9 cellular contexts compared by ENCODE assay signal in the genomic region with DNA sequence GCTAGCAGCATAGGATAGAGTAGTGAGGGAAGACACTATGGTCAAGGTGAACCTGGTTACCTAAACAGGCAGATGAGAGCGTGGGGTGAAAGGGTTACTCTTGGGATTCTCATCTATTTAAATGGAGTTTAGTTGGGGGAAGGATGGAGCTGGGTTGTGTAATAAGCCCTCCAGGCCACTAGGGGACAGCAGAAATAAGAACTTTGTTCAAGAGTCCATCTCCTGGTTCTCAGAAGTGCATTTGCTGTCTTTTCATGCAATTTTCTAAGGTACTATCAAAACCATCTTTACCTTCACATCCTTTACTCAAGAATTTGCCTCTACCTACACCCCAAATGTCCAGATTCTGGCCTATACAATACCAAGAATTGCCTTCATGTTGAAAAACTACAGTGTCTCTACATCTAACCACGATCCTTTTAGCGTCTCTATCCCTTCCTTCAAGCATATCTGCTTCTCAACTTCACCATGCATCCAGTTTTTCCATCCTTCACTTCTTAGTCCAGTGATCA. TPM values are rescaled to one million over a fixed set of nuclear protein-coding genes. Genes with fewer than 3 reads are reported as not detected.
DNase-seq lines count a peak whose midpoint lies in the region; ATAC-seq and TF ChIP-seq lines count a peak whose summit lies in the region.
"Had no signal": no experiment of that assay in that cellular context is flagged by ENCODE, and none has a peak within 500 bp of the region (broad histone marks: within the 10 kb centered on the region; RNA-seq: fewer than 3 reads in every experiment).

No MANE protein-coding gene starts in this region.

- WGBS in heart left ventricle, 4 donors = 89 to 95% (median 93%) methylated on average over 3 of the region's 3 CpGs

- ATAC-seq in heart left ventricle = no peak
- no peak for ATAC-seq in GM19328 (IDR thresholded peaks at IDR 0.05; ENCODE audit: unreplicated experiment)
- no peak for ATAC-seq in HG03354 (IDR thresholded peaks at IDR 0.05; ENCODE audit: poor library complexity, severe bottlenecking, unreplicated experiment)
- ATAC-seq in HG03378 (IDR thresholded peaks at IDR 0.05; ENCODE audit: unreplicated experiment) = no peak

- DNase-seq in heart left ventricle = no peak
- no peak for DNase-seq in right atrium auricular region (ENCODE audit: low spot score)
- DNase-seq in OCI-M1 (lab: John Stamatoyannopoulos, UW) = peak; percentile 81
- peak; percentile 6 for DNase-seq in dermis blood vessel endothelial cell

- peaks cover 0 to 17% (median 0%) of the 10 kb centered on the region in 12 donors for H3K4me1 ChIP-seq in heart left ventricle
- H3K4me1 ChIP-seq in right atrium auricular region = no peaks in the 10 kb centered on the region

- H3K36me3 Mint-ChIP-seq in stimulated activated naive CD8-positive, alpha-beta T cell treated with anti-CD3 and anti-CD28 coated beads, Interleukin-15, Interleukin-2, amounts not matched to agents 100 ng/mL and 50 ng/mL, for 24 hours (ENCODE audit: low read depth) = peaks cover 89% of the 10 kb centered on the region

- H3K27me3 Mint-ChIP-seq in stimulated activated naive CD8-positive, alpha-beta T cell treated with anti-CD3 and anti-CD28 coated beads, Interleukin-15, Interleukin-2, amounts not matched to agents 100 ng/mL and 50 ng/mL, for 24 hours = no peaks in the 10 kb centered on the region

- peak overlapping the region; percentile 5 for H3K4me3 Mint-ChIP-seq in stimulated activated naive CD8-positive, alpha-beta T cell treated with anti-CD3 and anti-CD28 coated beads, Interleukin-15, Interleukin-2, amounts not matched to agents 100 ng/mL and 50 ng/mL, for 24 hours

- intact Hi-C loops in heart left ventricle (cut with DNase I) = no loop called here

- H3K4me1 Mint-ChIP-seq in stimulated activated naive CD8-positive, alpha-beta T cell treated with anti-CD3 and anti-CD28 coated beads, Interleukin-15, Interleukin-2, amounts not matched to agents 100 ng/mL and 50 ng/mL, for 24 hours (ENCODE audit: low read depth) = peaks cover 59% of the 10 kb centered on the region

- H3K27ac ChIP-seq in heart left ventricle (no peak overlapping the region), right atrium auricular region (no peak overlapping the region)

- H3K27ac Mint-ChIP-seq in stimulated activated naive CD8-positive, alpha-beta T cell treated with anti-CD3 and anti-CD28 coated beads, Interleukin-15, Interleukin-2, amounts not matched to agents 100 ng/mL and 50 ng/mL, for 24 hours = peak overlapping the region; percentile 66

- H3K9me3 Mint-ChIP-seq in stimulated activated naive CD8-positive, alpha-beta T cell treated with anti-CD3 and anti-CD28 coated beads, Interleukin-15, Interleukin-2, amounts not matched to agents 100 ng/mL and 50 ng/mL, for 24 hours = no peaks in the 10 kb centered on the region

- H3K36me3 ChIP-seq in heart left ventricle (no peaks in the 10 kb centered on the region), right atrium auricular region (no peaks in the 10 kb centered on the region)

- TF ChIP-seq CTCF in heart left ventricle (IDR thresholded peaks at IDR 0.05) = peak in 10 of 12 donors; percentile 21 to 54 (median 44)
- peak in 1 of 2 donors; percentile 53 for TF ChIP-seq CTCF in right atrium auricular region (IDR thresholded peaks at IDR 0.05)

- H3K9me3 ChIP-seq in heart left ventricle (peaks cover 0 to 5% (median 0%) of the 10 kb centered on the region in 12 donors), right atrium auricular region (no peaks in the 10 kb centered on the region)

- H3K4me3 ChIP-seq in heart left ventricle (no peak overlapping the region), right atrium auricular region (no peak overlapping the region)

- peaks cover 0 to 7% (median 0%) of the 10 kb centered on the region in 9 donors for H3K27me3 ChIP-seq in heart left ventricle
- no peaks in the 10 kb centered on the region for H3K27me3 ChIP-seq in right atrium auricular region

- TF ChIP-seq POLR2A in heart left ventricle (IDR thresholded peaks at IDR 0.05) = no peak

RNA-seq across cellular contexts. Expression of a gene that starts 28.0 kb away (rescaled TPM):
- total RNA-seq in heart left ventricle (1 to 10 TPM in 1 of 9 donors, under 1 TPM in 3, not detected in 5; 0.14 to 4.3 (median 0.60) TPM), right atrium auricular region (under 1 TPM; 0.11 to 0.31 TPM), dermis blood vessel endothelial cell (not detected in 2 replicates)
- polyA plus RNA-seq in heart left ventricle = under 1 TPM; 0.21 to 0.80 TPM
- total RNA-seq: pulmonary artery endothelial cell had no signal

RNA-seq across cellular contexts. Expression of a gene that starts 39.5 kb away (rescaled TPM):
- 10 to 100 TPM in 2 of 9 donors, 1 to 10 TPM in 6, under 1 TPM in 1; 0.90 to 36.2 (median 1.4) TPM for total RNA-seq in heart left ventricle
- under 1 TPM; 0.49 to 0.61 TPM for polyA plus RNA-seq in heart left ventricle
- 1 to 10 TPM; 2.5 to 3.1 TPM for total RNA-seq in right atrium auricular region
- total RNA-seq in dermis blood vessel endothelial cell = not detected in 2 replicates
- total RNA-seq: pulmonary artery endothelial cell had no signal

Comparison
In these comparisons a context has a peak if more than half of its experiments do, and no peak if none do; other contexts are left out.
1. DNase-seq: peak in OCI-M1 (single experiment) and dermis blood vessel endothelial cell (single experiment); none in heart left ventricle (0 of 5) and right atrium auricular region (single experiment).